In the genomic region with DNA sequence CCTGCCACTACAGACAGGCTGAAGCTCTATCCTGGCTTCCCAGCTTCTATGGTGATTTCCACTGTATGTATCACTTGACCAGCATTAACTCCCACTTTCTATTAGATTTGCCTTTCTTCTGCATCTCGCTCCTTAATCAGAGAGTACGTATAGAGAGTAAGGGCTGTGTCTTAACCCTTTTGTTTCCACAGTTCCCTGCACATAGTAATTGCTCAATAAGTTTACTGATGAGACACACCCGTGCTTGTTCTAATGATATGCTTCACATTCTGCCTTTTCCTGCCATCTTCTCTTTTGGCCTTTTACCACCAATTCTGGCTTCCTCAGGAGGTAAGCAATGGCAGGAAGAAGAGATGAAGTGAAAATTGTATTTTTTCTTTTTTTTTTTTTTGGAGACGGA, we compare ENCODE assay signal across 2 cellular contexts.
TF ChIP-seq lines count a peak whose summit lies in the region.

No MANE protein-coding gene starts in this region.

TF ChIP-seq in IMR-90, 13 proteins besides CTCF, POLR2A, EP300 and RAD21:
- TF ChIP-seq MXI1 (IDR thresholded peaks at IDR 0.05; ENCODE audit: borderline replicate concordance, low read depth, low read length) = no peak
- no peak for TF ChIP-seq RCOR1 (IDR thresholded peaks at IDR 0.05; ENCODE audit: insufficient replicate concordance, low read length)
- no peak for TF ChIP-seq NFE2L2 (IDR thresholded peaks at IDR 0.05; ENCODE audit: low read depth, low read length)

TF ChIP-seq in K562, 482 proteins besides CTCF, POLR2A, EP300 and RAD21:
- TF ChIP-seq ZNF212 (CRISPR knock-in tag; IDR thresholded peaks at IDR 0.05) (no peak), RBM25 (IDR thresholded peaks at IDR 0.05; ENCODE audit: low read depth, low read length, severe bottlenecking) (peak; percentile 11), ZNF133 (CRISPR knock-in tag; IDR thresholded peaks at IDR 0.05) (no peak), ZNF696 (CRISPR knock-in tag; conservative IDR thresholded peaks at IDR 0.05) (no peak)
- TF ChIP-seq, protein P1, sequence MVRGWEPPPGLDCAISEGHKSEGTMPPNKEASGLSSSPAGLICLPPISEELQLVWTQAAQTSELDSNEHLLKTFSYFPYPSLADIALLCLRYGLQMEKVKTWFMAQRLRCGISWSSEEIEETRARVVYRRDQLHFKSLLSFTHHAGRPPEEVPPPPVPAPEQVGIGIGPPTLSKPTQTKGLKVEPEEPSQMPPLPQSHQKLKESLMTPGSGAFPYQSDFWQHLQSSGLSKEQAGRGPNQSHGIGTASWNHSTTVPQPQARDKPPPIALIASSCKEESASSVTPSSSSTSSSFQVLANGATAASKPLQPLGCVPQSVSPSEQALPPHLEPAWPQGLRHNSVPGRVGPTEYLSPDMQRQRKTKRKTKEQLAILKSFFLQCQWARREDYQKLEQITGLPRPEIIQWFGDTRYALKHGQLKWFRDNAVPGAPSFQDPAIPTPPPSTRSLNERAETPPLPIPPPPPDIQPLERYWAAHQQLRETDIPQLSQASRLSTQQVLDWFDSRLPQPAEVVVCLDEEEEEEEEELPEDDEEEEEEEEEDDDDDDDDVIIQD (CRISPR knock-in tag; IDR thresholded peaks at IDR 0.05) = no peak
